Comparison of ENCODE assay signal across 23 cellular contexts in the genomic region with DNA sequence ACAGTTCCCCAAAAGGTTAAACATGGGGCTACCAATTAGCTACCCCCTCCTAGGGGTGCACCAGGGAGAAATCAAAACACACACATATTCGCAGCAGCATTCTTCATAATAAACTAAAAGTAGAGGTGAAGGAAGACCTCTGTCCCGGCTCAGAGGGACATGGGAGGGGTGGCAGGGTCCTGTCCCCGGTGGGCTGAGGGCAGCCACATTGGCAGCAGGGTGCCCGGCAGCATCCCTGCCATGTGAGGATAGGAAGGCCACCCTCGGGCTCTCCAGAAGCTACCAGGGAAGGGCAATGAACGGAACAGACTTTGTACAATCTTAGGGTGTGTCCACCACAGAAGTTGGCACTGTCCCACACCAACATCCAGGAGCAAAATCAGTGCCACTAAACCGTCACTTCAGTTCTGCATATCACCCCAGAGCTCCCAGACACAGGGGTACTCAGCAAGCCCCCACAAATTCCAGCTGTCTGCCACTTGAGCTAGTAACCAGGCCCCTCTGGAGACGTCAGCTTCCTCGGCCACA. TPM values are rescaled to one million over a fixed set of nuclear protein-coding genes. Genes with fewer than 3 reads are reported as not detected.
DNase-seq lines count a peak whose midpoint lies in the region; ATAC-seq, FAIRE-seq and TF ChIP-seq lines count a peak whose summit lies in the region.
"Had no signal": no experiment of that assay in that cellular context is flagged by ENCODE, and none has a peak within 500 bp of the region (broad histone marks: within the 10 kb centered on the region; RNA-seq: fewer than 3 reads in every experiment).

No MANE protein-coding gene starts in this region.

- no peak for TF ChIP-seq EP300 in H1 (IDR thresholded peaks at IDR 0.05; ENCODE audit: borderline replicate concordance in 1 of 2, low read depth in 2 of 2, low read length in 2 of 2)

- no peak overlapping the region for H4K8ac ChIP-seq in H1 (ENCODE audit: extremely low read depth, insufficient read depth, low read length)
- no peak overlapping the region for H4K8ac ChIP-seq in neuronal stem cell (ENCODE audit: low read depth, low read length)

- DNase-seq in right cardiac atrium (no peak), left cardiac atrium (no peak), H1 (ENCODE audit: low read depth in 1 of 2, low spot score in 2 of 2) (no peak), neuronal stem cell (ENCODE audit: low spot score) (no peak), amygdala (lab: John Stamatoyannopoulos, UW) (no peak), NCI-H510A treated with DMSO at 0.1 percent for 48 hours (lab: John Stamatoyannopoulos, UW) (no peak), mammary epithelial cell (no peak)
- DNase-seq in activated naive CD4-positive, alpha-beta T cell treated with Interleukin-2 at 50 U/mL for 16 hours, result no peak
- DNase-seq: AML-193; CD4-positive, CD25-positive, alpha-beta regulatory T cell; CD8-positive, alpha-beta memory T cell; COR-L47; DMS 273 treated with DMSO at 0.1 percent for 48 hours; DND-41; EL; IMR-90 had no signal

- H2BK15ac ChIP-seq in H1 (ENCODE audit: low read length), result no peak overlapping the region
- H2BK15ac ChIP-seq in neuronal stem cell (ENCODE audit: low read length), result no peak overlapping the region

- H3K79me2 ChIP-seq in H1 (ENCODE audit: control insufficient read depth in 1 of 2, insufficient read depth in 2 of 2, low read length in 2 of 2) (no peaks in the 10 kb centered on the region), mammary epithelial cell (ENCODE audit: insufficient read depth, low read length) (no peaks in the 10 kb centered on the region)

- in situ Hi-C loops in mammary epithelial cell (cut with MboI; ENCODE audit: low sequenced_read_pairs in 2 of 2), result no loop called here

- H2BK5ac ChIP-seq in H1 (ENCODE audit: low read depth, low read length) (no peak overlapping the region), neuronal stem cell (ENCODE audit: low read length) (no peak overlapping the region)

- H3K9me3 ChIP-seq in right cardiac atrium (ENCODE audit: control insufficient read depth, low read length) (no peaks in the 10 kb centered on the region), H1 (ENCODE audit: insufficient read depth in 2 of 2, low read depth in 1 of 2, low read length in 1 of 2) (no peaks in the 10 kb centered on the region), neuronal stem cell (replicated peaks in 1 of 2; ENCODE audit: control insufficient read depth in 2 of 2, insufficient read depth in 1 of 2, low read depth in 1 of 2, low read length in 2 of 2) (peaks cover 0 to 1% of the 10 kb centered on the region in 2 donors), mammary epithelial cell (replicated peaks; ENCODE audit: insufficient read depth, low read length) (no peaks in the 10 kb centered on the region)
- H3K9me3 ChIP-seq: A549, HAP-1 had no signal

- no peak overlapping the region for H3K56ac ChIP-seq in H1 (replicated peaks; ENCODE audit: insufficient read length, low read depth, low read length)

- H3K9ac ChIP-seq in H1 (replicated peaks in 1 of 4; ENCODE audit: extremely low read depth in 1 of 4, low read depth in 3 of 4, low read length in 3 of 4), result no peak overlapping the region
- H3K9ac ChIP-seq in neuronal stem cell (ENCODE audit: low read depth, low read length, poor library complexity), result no peak overlapping the region
- no peak overlapping the region for H3K9ac ChIP-seq in mammary epithelial cell (ENCODE audit: insufficient read depth, low read length)

- dilution Hi-C loops in mammary epithelial cell (cut with HindIII; ENCODE audit: low sequenced_read_pairs), result loop anchor here (5.0 kb wide), 1 partner anchor 67 kb away; no protein-coding TSS in a partner anchor

- no peak overlapping the region for H3K23ac ChIP-seq in H1 (ENCODE audit: insufficient read length)
- no peak overlapping the region for H3K23ac ChIP-seq in neuronal stem cell (ENCODE audit: low read depth, low read length, poor library complexity)

- intact Hi-C loops in right cardiac atrium (cut with DNase I) (no loop called here), left cardiac atrium (cut with DNase I) (no loop called here), mammary epithelial cell (cut with micrococcal nuclease) (no loop called here)

- H4K5ac ChIP-seq in H1 (ENCODE audit: insufficient read length, low read depth, low read length), result no peak overlapping the region

- H3K23me2 ChIP-seq in H1 (ENCODE audit: low read depth, low read length), result no peaks in the 10 kb centered on the region

- CTCF ChIA-PET in H1 (lab: Charles Lee; ENCODE audit: partially characterized antibody) (interaction anchor here (0.6 to 1.4 kb wide), 5 partner anchors 25 to 88 kb away, joined by 3 to 4 read pairs (median 3); no protein-coding TSS in a partner anchor), mammary epithelial cell (lab: Charles Lee; ENCODE audit: low non-redundant PET) (no interaction called here)

- no peak for TF ChIP-seq RAD21 in H1 (IDR thresholded peaks at IDR 0.05 in 1 of 2, conservative IDR thresholded peaks at IDR 0.05 in 1 of 2; ENCODE audit: low read depth in 2 of 2, low read length in 2 of 2)

- H4K20me1 ChIP-seq in H1 (replicated peaks in 1 of 2; ENCODE audit: control insufficient read depth in 1 of 2, insufficient read depth in 2 of 2, low read length in 2 of 2) (no peaks in the 10 kb centered on the region), mammary epithelial cell (ENCODE audit: insufficient read depth, low read length) (no peaks in the 10 kb centered on the region)

- H4K91ac ChIP-seq in H1 (replicated peaks; ENCODE audit: insufficient read length, low read length), result no peak overlapping the region
- no peak overlapping the region for H4K91ac ChIP-seq in neuronal stem cell (ENCODE audit: low read depth, low read length, poor library complexity)

- no peak overlapping the region for H2BK20ac ChIP-seq in H1 (ENCODE audit: low read length)

- H3K36me3 ChIP-seq in H1 (ENCODE audit: control insufficient read depth in 2 of 4, insufficient read depth in 4 of 4, low read length in 3 of 4), result no peaks in the 10 kb centered on the region
- no peaks in the 10 kb centered on the region for H3K36me3 ChIP-seq in neuronal stem cell (replicated peaks in 1 of 2; ENCODE audit: control insufficient read depth in 2 of 2, insufficient read depth in 2 of 2, low read length in 2 of 2)
- H3K36me3 ChIP-seq in mammary epithelial cell (ENCODE audit: insufficient read depth, low read length), result no peaks in the 10 kb centered on the region
- H3K36me3 ChIP-seq: HAP-1 had no signal

- H3K79me1 ChIP-seq in H1 (ENCODE audit: low read depth, low read length), result no peaks in the 10 kb centered on the region
- no peaks in the 10 kb centered on the region for H3K79me1 ChIP-seq in neuronal stem cell (ENCODE audit: low read depth, low read length)

- FAIRE-seq in H1 (lab: Jason Lieb, UNC), result no peak
- FAIRE-seq: A549, GM12878, HTR-8/SVneo had no signal

- no peak overlapping the region for H3K27ac ChIP-seq in right cardiac atrium (ENCODE audit: low read length)
- H3K27ac ChIP-seq in H1 (ENCODE audit: low read depth, low read length), result no peak overlapping the region
- no peak overlapping the region for H3K27ac ChIP-seq in neuronal stem cell (replicated peaks; ENCODE audit: low read length)
- no peak overlapping the region for H3K27ac ChIP-seq in mammary epithelial cell (ENCODE audit: insufficient read depth, low read depth, low read length)
- H3K27ac ChIP-seq: 22Rv1 had no signal

- H2AK5ac ChIP-seq in H1 (ENCODE audit: low read depth, low read length), result no peak overlapping the region
- peak overlapping the region; percentile 41 for H2AK5ac ChIP-seq in neuronal stem cell (ENCODE audit: low read depth, low read length)

- peak; percentile 30 to 48 for ATAC-seq in right cardiac atrium
- no peak for ATAC-seq in left cardiac atrium
- ATAC-seq: GM12878 had no signal

- H3K4me3 ChIP-seq in right cardiac atrium (ENCODE audit: low read length) (no peak overlapping the region), H1 (ENCODE audit: extremely low read depth in 1 of 4, insufficient read depth in 2 of 4, low read depth in 3 of 4, low read length in 4 of 4) (no peak overlapping the region), neuronal stem cell (ENCODE audit: low read length in 2 of 2) (no peak overlapping the region), mammary epithelial cell (replicated peaks in 1 of 3; ENCODE audit: insufficient read depth in 1 of 3, low read depth in 2 of 3, low read length in 3 of 3) (no peak overlapping the region)
- H3K4me3 ChIP-seq: A549, GM12878, HAP-1 had no signal

- H3K27me3 ChIP-seq in right cardiac atrium (ENCODE audit: control insufficient read depth, insufficient read depth) (no peaks in the 10 kb centered on the region), H1 (replicated peaks in 1 of 4; ENCODE audit: control insufficient read depth in 3 of 4, extremely low read depth in 1 of 4, insufficient read depth in 3 of 4, low read length in 3 of 4) (no peaks in the 10 kb centered on the region), neuronal stem cell (ENCODE audit: control insufficient read depth in 3 of 3, insufficient read depth in 3 of 3, low read depth in 1 of 3, low read length in 3 of 3) (peaks cover 0 to 15% (median 0%) of the 10 kb centered on the region in 3 experiments), mammary epithelial cell (ENCODE audit: insufficient read depth, low read length) (no peaks in the 10 kb centered on the region)

- no peak overlapping the region for H3K18ac ChIP-seq in H1 (ENCODE audit: extremely low read depth, low read length)
- no peak overlapping the region for H3K18ac ChIP-seq in neuronal stem cell (ENCODE audit: low read length)

- TF ChIP-seq POLR2A in H1 (IDR thresholded peaks at IDR 0.05; ENCODE audit: control extremely low read depth in 1 of 2, low read depth in 2 of 2, low read length in 2 of 2), result no peak

- H2AFZ ChIP-seq in H1 (ENCODE audit: low read length), result no peak overlapping the region
- H2AFZ ChIP-seq in neuronal stem cell (ENCODE audit: low read length), result no peak overlapping the region
- no peak overlapping the region for H2AFZ ChIP-seq in mammary epithelial cell (ENCODE audit: low read depth, low read length)

- POLR2A ChIA-PET in H1 (lab: Charles Lee; ENCODE audit: partially characterized antibody), result interaction anchor here (0.7 kb wide), 1 partner anchor 11 kb away, joined by 3 read pairs; no protein-coding TSS in a partner anchor

- H2BK12ac ChIP-seq in H1 (ENCODE audit: low read depth, low read length) (0 out of 2 replicates have a peak overlapping the region, but pooled peaks have one; percentile 27), neuronal stem cell (ENCODE audit: low read length) (no peak overlapping the region)

- H3K4me1 ChIP-seq in right cardiac atrium (ENCODE audit: control insufficient read depth, insufficient read depth, low read length) (no peaks in the 10 kb centered on the region), H1 (replicated peaks in 1 of 4; ENCODE audit: control insufficient read depth in 3 of 4, insufficient read depth in 4 of 4, low read length in 3 of 4) (peaks cover 0 to 7% (median 2%) of the 10 kb centered on the region in 4 experiments; a peak in 6 of 7 replicates), neuronal stem cell (ENCODE audit: control insufficient read depth in 2 of 2, insufficient read depth in 1 of 2, low read depth in 1 of 2, low read length in 2 of 2) (no peaks in the 10 kb centered on the region), mammary epithelial cell (ENCODE audit: insufficient read depth, low read length) (no peaks in the 10 kb centered on the region)
- H3K4me1 ChIP-seq: A549, HAP-1 had no signal

- TF ChIP-seq CTCF in H1 (IDR thresholded peaks at IDR 0.05; ENCODE audit: control extremely low read depth in 1 of 3, insufficient read depth in 1 of 3, low read depth in 1 of 3, low read length in 3 of 3) (no peak), mammary epithelial cell (conservative IDR thresholded peaks at IDR 0.05 in 1 of 2, IDR thresholded peaks at IDR 0.05 in 1 of 2; ENCODE audit: extremely low read depth in 1 of 2, insufficient read depth in 1 of 2, low read depth in 1 of 2, low read length in 2 of 2) (no peak)

- H3K4me2 ChIP-seq in H1 (ENCODE audit: insufficient read depth in 1 of 2, low read depth in 2 of 2, low read length in 2 of 2) (no peak overlapping the region), neuronal stem cell (ENCODE audit: insufficient read depth, low read length, poor library complexity, severe bottlenecking) (no peak overlapping the region), mammary epithelial cell (ENCODE audit: insufficient read depth, low read depth, low read length) (no peak overlapping the region)
- H3K4me2 ChIP-seq: A549 had no signal

- H3K4ac ChIP-seq in H1 (replicated peaks; ENCODE audit: insufficient read length, low read depth, low read length), result no peak overlapping the region
- H3K4ac ChIP-seq in neuronal stem cell (ENCODE audit: low read length), result no peak overlapping the region

- H3K14ac ChIP-seq in H1 (ENCODE audit: insufficient read length) (no peak overlapping the region), neuronal stem cell (ENCODE audit: low read length) (no peak overlapping the region)

- H2BK120ac ChIP-seq in H1 (replicated peaks; ENCODE audit: low read depth, low read length) (no peak overlapping the region), neuronal stem cell (ENCODE audit: low read depth, low read length) (no peak overlapping the region)

- 77% methylated on average over 9 of the region's 9 CpGs for WGBS in right cardiac atrium
- WGBS in H1 (ENCODE audit: extremely low coverage in 1 of 2, insufficient coverage in 1 of 2, insufficient read length in 1 of 2, insufficient replicate concordance in 2 of 2, low coverage in 1 of 2, low lambda C conversion rate in 2 of 2, missing lambda C conversion rate in 1 of 2), 2 experiments, result 92% methylated on average over 7 of the region's 9 CpGs; no CpG with 5 or more reads in 1 of the 2 experiments
- WGBS in neuronal stem cell (ENCODE audit: extremely low coverage in 2 of 2, insufficient read length in 2 of 2, insufficient replicate concordance in 1 of 2), 2 donors, result no CpG with 5 or more reads among the region's 9 CpGs
- WGBS in mammary epithelial cell (ENCODE audit: low coverage, missing lambda C conversion rate), result 90% methylated on average over 6 of the region's 9 CpGs

- BruUV-seq in mammary epithelial cell (replicated peaks; lab: Mats Ljungman, UMichigan), result no TSS peak

RNA-seq across cellular contexts. Expression of gene DNAH17, which starts 3.1 kb away (rescaled TPM):
- total RNA-seq in right cardiac atrium, result under 1 TPM in 3 of 4 donors, not detected in 1; 0.06 to 0.28 (median 0.20) TPM
- 0.18 TPM for polyA plus RNA-seq in right cardiac atrium
- under 1 TPM; 0.21 to 0.32 TPM for total RNA-seq in left cardiac atrium
- total RNA-seq in H1 (2021; fragmentation: NEBNext Ultra II Directional; extraction: Animal tissue kit (Norgen Biotek cat#: 25700)), result 0.67 and 1.1 TPM in 2 replicates
- polyA plus RNA-seq in H1 (2011; rRNA removed), result 0.14 and 0.19 TPM in 2 replicates
- polyA plus RNA-seq in H1 (2011; cell fraction: cytosol; rRNA removed), result 0.17 TPM
- polyA plus RNA-seq in H1 (2011; cell fraction: nucleus; rRNA removed), result 0.57 TPM
- polyA plus RNA-seq in H1 (2012, experiment 1 of 2), result 2.2 to 3.9 TPM (median 3.1 TPM) in 4 replicates
- polyA plus RNA-seq in H1 (2012, experiment 2 of 2), result 0.28 TPM
- 0.59 TPM for polyA plus RNA-seq in H1 (2013, experiment 1 of 2)
- polyA plus RNA-seq in H1 (2013, experiment 2 of 2), result 0.40 TPM
- 0.19 and 0.20 TPM in 2 replicates for polyA minus RNA-seq in H1 (2011; rRNA and poly(A)+ RNA removed)
- not detected for polyA minus RNA-seq in H1 (2011; cell fraction: cytosol; rRNA and poly(A)+ RNA removed)
- polyA minus RNA-seq in H1 (2011; cell fraction: nucleus; rRNA and poly(A)+ RNA removed), result 0.20 TPM
- 0.03 TPM for polyA plus RNA-seq in neuronal stem cell (2013, experiment 1 of 2)
- polyA plus RNA-seq in neuronal stem cell (2013, experiment 2 of 2), result 0.04 TPM
- 1 to 10 TPM in 1 of 2 donors, not detected in 1; 1.2 TPM for total RNA-seq in mammary epithelial cell
- polyA plus RNA-seq in mammary epithelial cell, result 0.08 TPM
- polyA minus RNA-seq in mammary epithelial cell, result not detected
- total RNA-seq: G401, IMR-90 had no signal
- polyA plus RNA-seq: BJ; CD8-positive, alpha-beta memory T cell; IMR-90 had no signal

Comparison
In these comparisons a context has a peak if more than half of its experiments do, and no peak if none do; other contexts are left out.
1. ATAC-seq: peak in right cardiac atrium (2 of 2); none in left cardiac atrium (0 of 2).